ENCODE assay signal across 1 cellular context in the genomic region with DNA sequence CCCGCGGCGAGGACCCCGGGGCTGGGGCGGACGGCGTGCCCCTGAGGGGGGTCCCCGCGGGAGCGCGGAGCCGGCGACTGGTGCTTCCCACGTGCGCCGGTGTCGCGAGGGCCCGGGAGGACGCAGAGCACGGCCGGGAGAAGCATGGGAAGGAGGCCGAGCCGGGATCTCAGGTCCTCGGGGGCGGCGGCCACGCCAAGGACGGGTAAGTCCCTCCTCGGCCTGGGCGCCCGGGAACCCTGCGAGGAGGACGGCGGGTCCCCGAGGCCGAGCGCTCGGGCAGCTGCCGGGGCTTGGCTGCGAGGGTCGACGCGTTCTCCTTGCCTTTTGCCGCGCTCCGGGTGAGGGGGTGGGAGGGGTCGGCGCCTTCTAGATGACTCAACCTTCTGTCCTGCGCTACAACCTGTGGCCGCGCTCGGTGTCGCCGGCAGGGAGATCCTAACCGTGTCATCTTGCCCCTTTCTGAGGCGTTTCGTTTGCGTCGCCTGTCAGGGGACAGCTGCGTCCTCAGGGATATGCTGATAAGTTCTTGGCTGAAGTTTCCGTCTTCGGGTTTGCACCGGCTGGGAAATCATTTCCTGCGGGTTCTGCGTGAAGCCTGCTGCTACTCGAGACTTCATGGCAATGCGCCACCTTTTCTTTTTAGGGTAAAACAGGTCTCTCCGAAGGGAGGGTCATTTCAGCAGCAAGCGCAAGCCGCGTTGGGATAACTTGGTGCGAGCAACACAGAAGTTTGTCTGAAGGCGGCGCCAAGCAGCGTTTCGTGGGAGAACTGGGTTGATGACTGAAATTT.
TF ChIP-seq lines count a peak whose summit lies in the region.

No MANE protein-coding gene starts in this region.

TF ChIP-seq in HepG2, 621 proteins besides CTCF, POLR2A, EP300 and RAD21 (continued from another document and continues in another):
- TF ChIP-seq IRF9 (CRISPR knock-in tag; IDR thresholded peaks at IDR 0.05; ENCODE audit: borderline replicate concordance) (no peak), SUZ12 (IDR thresholded peaks at IDR 0.05; ENCODE audit: low read depth, low read length) (no peak), IKZF4 (CRISPR knock-in tag; IDR thresholded peaks at IDR 0.05; ENCODE audit: borderline replicate concordance, low read depth, not compliant biosample characterization) (no peak), ZNF317 (CRISPR knock-in tag; IDR thresholded peaks at IDR 0.05) (no peak), PCBP2 (optimal IDR thresholded peaks at IDR 0.05; ENCODE audit: low read depth, low read length, poor library complexity, severe bottlenecking) (no peak), ZNF143 (CRISPR knock-in tag; IDR thresholded peaks at IDR 0.05) (no peak), ZNF3 (CRISPR knock-in tag; IDR thresholded peaks at IDR 0.05) (peak; percentile 90; the same call in 1 of the 2 replicates), ZNF296 (CRISPR knock-in tag; conservative IDR thresholded peaks at IDR 0.05) (0 out of 2 replicates have a peak, but pooled peaks have one; percentile 24), PITX1 (CRISPR knock-in tag; IDR thresholded peaks at IDR 0.05) (no peak), ZNF577 (CRISPR knock-in tag; IDR thresholded peaks at IDR 0.05; ENCODE audit: borderline replicate concordance, low read depth) (no peak), CHD4 (IDR thresholded peaks at IDR 0.05; ENCODE audit: borderline replicate concordance, low read length) (no peak), RFXANK (CRISPR knock-in tag; IDR thresholded peaks at IDR 0.05) (no peak), ZBTB1 (CRISPR knock-in tag; IDR thresholded peaks at IDR 0.05; ENCODE audit: borderline replicate concordance) (no peak), MAFK (conservative IDR thresholded peaks at IDR 0.05 in 1 of 2, IDR thresholded peaks at IDR 0.05 in 1 of 2; ENCODE audit: low read length in 2 of 2) (no peak), KAT7 (CRISPR knock-in tag; IDR thresholded peaks at IDR 0.05; ENCODE audit: borderline replicate concordance) (peak; percentile 56; the same call in 1 of the 2 replicates), TGIF2 (CRISPR knock-in tag; IDR thresholded peaks at IDR 0.05) (0 out of 2 replicates have a peak, but pooled peaks have one; percentile 35), ZNF747 (CRISPR knock-in tag; IDR thresholded peaks at IDR 0.05; ENCODE audit: borderline replicate concordance) (no peak), NBN (conservative IDR thresholded peaks at IDR 0.05) (no peak), RXRA (CRISPR knock-in tag; IDR thresholded peaks at IDR 0.05) (no peak), ARID5B (CRISPR knock-in tag; IDR thresholded peaks at IDR 0.05) (0 out of 2 replicates have a peak, but pooled peaks have one; percentile 35), RAD51 (IDR thresholded peaks at IDR 0.05; ENCODE audit: borderline replicate concordance) (no peak), ZNF101 (CRISPR knock-in tag; IDR thresholded peaks at IDR 0.05; ENCODE audit: borderline replicate concordance, low read depth) (0 out of 2 replicates have a peak, but pooled peaks have one; percentile 16), ZNF709 (CRISPR knock-in tag; IDR thresholded peaks at IDR 0.05) (0 out of 2 replicates have a peak, but pooled peaks have one; percentile 50), ARNT2 (CRISPR knock-in tag; IDR thresholded peaks at IDR 0.05; ENCODE audit: low read depth) (no peak; the same call in 1 of the 2 replicates), NFYC (CRISPR knock-in tag; IDR thresholded peaks at IDR 0.05) (no peak), ZNF276 (CRISPR knock-in tag; IDR thresholded peaks at IDR 0.05; ENCODE audit: low read depth) (no peak), ZFP36 (IDR thresholded peaks at IDR 0.05; ENCODE audit: borderline replicate concordance, low read depth, low read length, partially characterized antibody) (no peak), SMYD3 (CRISPR knock-in tag; IDR thresholded peaks at IDR 0.05) (no peak), ZNF598 (CRISPR knock-in tag; IDR thresholded peaks at IDR 0.05; ENCODE audit: borderline replicate concordance) (no peak), ASH2L (IDR thresholded peaks at IDR 0.05; ENCODE audit: insufficient read length, low read depth, low read length) (peak; percentile 95), ZBTB3 (CRISPR knock-in tag; IDR thresholded peaks at IDR 0.05; ENCODE audit: borderline replicate concordance, low read depth) (no peak), NCOA2 (CRISPR knock-in tag; IDR thresholded peaks at IDR 0.05) (no peak), SP1 (IDR thresholded peaks at IDR 0.05) (no peak), SP1 (CRISPR knock-in tag; IDR thresholded peaks at IDR 0.05) (no peak), EED (CRISPR knock-in tag; IDR thresholded peaks at IDR 0.05) (0 out of 2 replicates have a peak, but pooled peaks have one; percentile 1), GFI1 (CRISPR knock-in tag; IDR thresholded peaks at IDR 0.05; ENCODE audit: borderline replicate concordance) (0 out of 2 replicates have a peak, but pooled peaks have one; percentile 6), ZNF484 (CRISPR knock-in tag; IDR thresholded peaks at IDR 0.05; ENCODE audit: borderline replicate concordance, low read depth) (no peak), SAFB2 (CRISPR knock-in tag; IDR thresholded peaks at IDR 0.05; ENCODE audit: borderline replicate concordance, low read depth) (peak; percentile 54; the same call in 1 of the 2 replicates), RELA (CRISPR knock-in tag; IDR thresholded peaks at IDR 0.05) (no peak)
- TF ChIP-seq, protein P1, sequence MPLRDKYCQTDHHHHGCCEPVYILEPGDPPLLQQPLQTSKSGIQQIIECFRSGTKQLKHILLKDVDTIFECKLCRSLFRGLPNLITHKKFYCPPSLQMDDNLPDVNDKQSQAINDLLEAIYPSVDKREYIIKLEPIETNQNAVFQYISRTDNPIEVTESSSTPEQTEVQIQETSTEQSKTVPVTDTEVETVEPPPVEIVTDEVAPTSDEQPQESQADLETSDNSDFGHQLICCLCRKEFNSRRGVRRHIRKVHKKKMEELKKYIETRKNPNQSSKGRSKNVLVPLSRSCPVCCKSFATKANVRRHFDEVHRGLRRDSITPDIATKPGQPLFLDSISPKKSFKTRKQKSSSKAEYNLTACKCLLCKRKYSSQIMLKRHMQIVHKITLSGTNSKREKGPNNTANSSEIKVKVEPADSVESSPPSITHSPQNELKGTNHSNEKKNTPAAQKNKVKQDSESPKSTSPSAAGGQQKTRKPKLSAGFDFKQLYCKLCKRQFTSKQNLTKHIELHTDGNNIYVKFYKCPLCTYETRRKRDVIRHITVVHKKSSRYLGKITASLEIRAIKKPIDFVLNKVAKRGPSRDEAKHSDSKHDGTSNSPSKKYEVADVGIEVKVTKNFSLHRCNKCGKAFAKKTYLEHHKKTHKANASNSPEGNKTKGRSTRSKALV (CRISPR knock-in tag; IDR thresholded peaks at IDR 0.05), result no peak
- TF ChIP-seq, protein P2, sequence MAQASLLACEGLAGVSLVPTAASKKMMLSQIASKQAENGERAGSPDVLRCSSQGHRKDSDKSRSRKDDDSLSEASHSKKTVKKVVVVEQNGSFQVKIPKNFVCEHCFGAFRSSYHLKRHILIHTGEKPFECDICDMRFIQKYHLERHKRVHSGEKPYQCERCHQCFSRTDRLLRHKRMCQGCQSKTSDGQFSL (CRISPR knock-in tag; IDR thresholded peaks at IDR 0.05), result no peak
- TF ChIP-seq, protein P3, sequence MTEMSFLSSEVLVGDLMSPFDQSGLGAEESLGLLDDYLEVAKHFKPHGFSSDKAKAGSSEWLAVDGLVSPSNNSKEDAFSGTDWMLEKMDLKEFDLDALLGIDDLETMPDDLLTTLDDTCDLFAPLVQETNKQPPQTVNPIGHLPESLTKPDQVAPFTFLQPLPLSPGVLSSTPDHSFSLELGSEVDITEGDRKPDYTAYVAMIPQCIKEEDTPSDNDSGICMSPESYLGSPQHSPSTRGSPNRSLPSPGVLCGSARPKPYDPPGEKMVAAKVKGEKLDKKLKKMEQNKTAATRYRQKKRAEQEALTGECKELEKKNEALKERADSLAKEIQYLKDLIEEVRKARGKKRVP (CRISPR knock-in tag; IDR thresholded peaks at IDR 0.05), result peak in 1 of 2 experiments; percentile 22; a peak in 1 of 4 replicates
- TF ChIP-seq, protein P4, sequence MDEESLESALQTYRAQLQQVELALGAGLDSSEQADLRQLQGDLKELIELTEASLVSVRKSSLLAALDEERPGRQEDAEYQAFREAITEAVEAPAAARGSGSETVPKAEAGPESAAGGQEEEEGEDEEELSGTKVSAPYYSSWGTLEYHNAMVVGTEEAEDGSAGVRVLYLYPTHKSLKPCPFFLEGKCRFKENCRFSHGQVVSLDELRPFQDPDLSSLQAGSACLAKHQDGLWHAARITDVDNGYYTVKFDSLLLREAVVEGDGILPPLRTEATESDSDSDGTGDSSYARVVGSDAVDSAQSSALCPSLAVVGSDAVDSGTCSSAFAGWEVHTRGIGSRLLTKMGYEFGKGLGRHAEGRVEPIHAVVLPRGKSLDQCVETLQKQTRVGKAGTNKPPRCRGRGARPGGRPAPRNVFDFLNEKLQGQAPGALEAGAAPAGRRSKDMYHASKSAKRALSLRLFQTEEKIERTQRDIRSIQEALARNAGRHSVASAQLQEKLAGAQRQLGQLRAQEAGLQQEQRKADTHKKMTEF (CRISPR knock-in tag; IDR thresholded peaks at IDR 0.05), result no peak
- TF ChIP-seq, protein P5, sequence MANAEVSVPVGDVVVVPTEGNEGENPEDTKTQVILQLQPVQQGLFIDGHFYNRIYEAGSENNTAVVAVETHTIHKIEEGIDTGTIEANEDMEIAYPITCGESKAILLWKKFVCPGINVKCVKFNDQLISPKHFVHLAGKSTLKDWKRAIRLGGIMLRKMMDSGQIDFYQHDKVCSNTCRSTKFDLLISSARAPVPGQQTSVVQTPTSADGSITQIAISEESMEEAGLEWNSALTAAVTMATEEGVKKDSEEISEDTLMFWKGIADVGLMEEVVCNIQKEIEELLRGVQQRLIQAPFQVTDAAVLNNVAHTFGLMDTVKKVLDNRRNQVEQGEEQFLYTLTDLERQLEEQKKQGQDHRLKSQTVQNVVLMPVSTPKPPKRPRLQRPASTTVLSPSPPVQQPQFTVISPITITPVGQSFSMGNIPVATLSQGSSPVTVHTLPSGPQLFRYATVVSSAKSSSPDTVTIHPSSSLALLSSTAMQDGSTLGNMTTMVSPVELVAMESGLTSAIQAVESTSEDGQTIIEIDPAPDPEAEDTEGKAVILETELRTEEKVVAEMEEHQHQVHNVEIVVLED (CRISPR knock-in tag; IDR thresholded peaks at IDR 0.05; ENCODE audit: borderline replicate concordance), result 0 out of 2 replicates have a peak, but pooled peaks have one; percentile 21
- TF ChIP-seq, protein P6, sequence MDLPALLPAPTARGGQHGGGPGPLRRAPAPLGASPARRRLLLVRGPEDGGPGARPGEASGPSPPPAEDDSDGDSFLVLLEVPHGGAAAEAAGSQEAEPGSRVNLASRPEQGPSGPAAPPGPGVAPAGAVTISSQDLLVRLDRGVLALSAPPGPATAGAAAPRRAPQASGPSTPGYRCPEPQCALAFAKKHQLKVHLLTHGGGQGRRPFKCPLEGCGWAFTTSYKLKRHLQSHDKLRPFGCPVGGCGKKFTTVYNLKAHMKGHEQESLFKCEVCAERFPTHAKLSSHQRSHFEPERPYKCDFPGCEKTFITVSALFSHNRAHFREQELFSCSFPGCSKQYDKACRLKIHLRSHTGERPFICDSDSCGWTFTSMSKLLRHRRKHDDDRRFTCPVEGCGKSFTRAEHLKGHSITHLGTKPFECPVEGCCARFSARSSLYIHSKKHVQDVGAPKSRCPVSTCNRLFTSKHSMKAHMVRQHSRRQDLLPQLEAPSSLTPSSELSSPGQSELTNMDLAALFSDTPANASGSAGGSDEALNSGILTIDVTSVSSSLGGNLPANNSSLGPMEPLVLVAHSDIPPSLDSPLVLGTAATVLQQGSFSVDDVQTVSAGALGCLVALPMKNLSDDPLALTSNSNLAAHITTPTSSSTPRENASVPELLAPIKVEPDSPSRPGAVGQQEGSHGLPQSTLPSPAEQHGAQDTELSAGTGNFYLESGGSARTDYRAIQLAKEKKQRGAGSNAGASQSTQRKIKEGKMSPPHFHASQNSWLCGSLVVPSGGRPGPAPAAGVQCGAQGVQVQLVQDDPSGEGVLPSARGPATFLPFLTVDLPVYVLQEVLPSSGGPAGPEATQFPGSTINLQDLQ (CRISPR knock-in tag; IDR thresholded peaks at IDR 0.05), result 0 out of 2 replicates have a peak, but pooled peaks have one; percentile 46
